Comparison of ENCODE assay signal across 11 cellular contexts in the genomic region with DNA sequence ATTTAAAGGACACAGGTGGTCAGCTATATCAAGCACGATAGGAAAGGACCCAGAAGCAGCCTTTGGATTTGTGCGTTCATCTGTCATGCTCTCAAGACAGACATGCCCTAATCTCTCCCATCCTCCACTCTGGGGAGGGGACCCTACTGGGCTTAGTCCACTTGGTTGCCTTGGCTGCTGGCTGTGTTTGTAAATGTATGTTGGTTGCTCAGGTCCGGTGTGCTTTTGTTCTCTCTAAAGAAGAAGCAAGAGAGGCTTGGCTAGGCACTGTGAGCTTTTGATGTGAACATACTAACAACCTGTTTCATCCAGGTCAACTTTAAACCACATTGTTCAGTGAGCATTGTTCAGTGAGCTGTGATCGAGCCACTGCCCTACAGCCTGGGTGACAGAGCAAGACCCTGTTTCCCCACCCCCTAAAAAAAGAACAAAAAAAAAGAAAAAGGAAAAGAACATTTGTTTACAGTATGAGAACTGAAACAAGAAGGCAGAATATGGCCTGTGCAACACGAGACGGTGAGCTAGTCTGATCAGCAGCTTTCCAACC.
DNase-seq lines count a peak whose midpoint lies in the region; ATAC-seq and TF ChIP-seq lines count a peak whose summit lies in the region.
"Had no signal": no experiment of that assay in that cellular context is flagged by ENCODE, and none has a peak within 500 bp of the region (broad histone marks: within the 10 kb centered on the region; RNA-seq: fewer than 3 reads in every experiment).

No MANE protein-coding gene starts in this region.

- TF ChIP-seq CTCF in chondrocyte (IDR thresholded peaks at IDR 0.05), result no peak

- DNase-seq in NCI-H82 treated with DMSO at 0.1 percent for 48 hours (lab: John Stamatoyannopoulos, UW; ENCODE audit: unreplicated experiment) (peak; percentile 29), chondrocyte (ENCODE audit: low spot score) (no peak), T-helper 9 cell (no peak)
- DNase-seq in natural killer cell treated with Interleukin-12 subunit alpha and Interleukin-12 subunit beta and Interleukin-15 and Interleukin-18, amount 100 ng/mL, for 72 hours (ENCODE audit: low spot score), result no peak
- DNase-seq in activated T-cell treated with anti-CD3 and anti-CD28 coated beads, Interleukin-2, amount 50 U/mL, for 1 hour, result no peak
- DNase-seq: activated CD4-positive, CD25-positive, alpha-beta regulatory T cell; kidney; stimulated activated naive CD4-positive, alpha-beta T cell had no signal

- H3K27ac Mint-ChIP-seq in natural killer cell treated with Interleukin-12 subunit alpha and Interleukin-12 subunit beta and Interleukin-15 and Interleukin-18, amount 100 ng/mL, for 72 hours, result peak overlapping the region; percentile 95 to 99
- no peak overlapping the region for H3K27ac Mint-ChIP-seq in chondrocyte (ENCODE audit: unreplicated experiment)

- H3K27me3 Mint-ChIP-seq in natural killer cell treated with Interleukin-12 subunit alpha and Interleukin-12 subunit beta and Interleukin-15 and Interleukin-18, amount 100 ng/mL, for 72 hours, result no peaks in the 10 kb centered on the region
- no peaks in the 10 kb centered on the region for H3K27me3 Mint-ChIP-seq in chondrocyte (ENCODE audit: low read depth)

- H3K4me3 Mint-ChIP-seq in natural killer cell treated with Interleukin-12 subunit alpha and Interleukin-12 subunit beta and Interleukin-15 and Interleukin-18, amount 100 ng/mL, for 72 hours, result peak overlapping the region; percentile 81
- no peak overlapping the region for H3K4me3 Mint-ChIP-seq in chondrocyte (ENCODE audit: unreplicated experiment)

- ATAC-seq in GM18511 (IDR thresholded peaks at IDR 0.05; ENCODE audit: unreplicated experiment) (peak; percentile 37), GM21529 (IDR thresholded peaks at IDR 0.05; ENCODE audit: unreplicated experiment) (peak; percentile 25)
- no peak for ATAC-seq in natural killer cell treated with Interleukin-12 subunit alpha and Interleukin-12 subunit beta and Interleukin-15 and Interleukin-18, amount 100 ng/mL, for 72 hours
- ATAC-seq: HCT116 had no signal

- peaks cover 36% of the 10 kb centered on the region for H3K36me3 Mint-ChIP-seq in natural killer cell treated with Interleukin-12 subunit alpha and Interleukin-12 subunit beta and Interleukin-15 and Interleukin-18, amount 100 ng/mL, for 72 hours
- peaks cover 3% of the 10 kb centered on the region for H3K36me3 Mint-ChIP-seq in chondrocyte (ENCODE audit: low read depth)

- peaks cover 8% of the 10 kb centered on the region for H3K9me3 Mint-ChIP-seq in natural killer cell treated with Interleukin-12 subunit alpha and Interleukin-12 subunit beta and Interleukin-15 and Interleukin-18, amount 100 ng/mL, for 72 hours
- no peaks in the 10 kb centered on the region for H3K9me3 Mint-ChIP-seq in chondrocyte (ENCODE audit: low read depth)

- H3K4me1 Mint-ChIP-seq in natural killer cell treated with Interleukin-12 subunit alpha and Interleukin-12 subunit beta and Interleukin-15 and Interleukin-18, amount 100 ng/mL, for 72 hours (ENCODE audit: low read depth in 2 of 2), result peaks cover 84 to 90% of the 10 kb centered on the region in 2 donors
- peaks cover 23% of the 10 kb centered on the region for H3K4me1 Mint-ChIP-seq in chondrocyte (ENCODE audit: low read depth)

Comparison
In these comparisons a context has a peak if more than half of its experiments do, and no peak if none do; other contexts are left out.
1. ATAC-seq: peak in GM18511 (single experiment) and GM21529 (single experiment); none in natural killer cell treated with Interleukin-12 subunit alpha and Interleukin-12 subunit beta and Interleukin-15 and Interleukin-18, amount 100 ng/mL, for 72 hours (0 of 2).